ENCODE assay signal across 19 cellular contexts in the genomic region with DNA sequence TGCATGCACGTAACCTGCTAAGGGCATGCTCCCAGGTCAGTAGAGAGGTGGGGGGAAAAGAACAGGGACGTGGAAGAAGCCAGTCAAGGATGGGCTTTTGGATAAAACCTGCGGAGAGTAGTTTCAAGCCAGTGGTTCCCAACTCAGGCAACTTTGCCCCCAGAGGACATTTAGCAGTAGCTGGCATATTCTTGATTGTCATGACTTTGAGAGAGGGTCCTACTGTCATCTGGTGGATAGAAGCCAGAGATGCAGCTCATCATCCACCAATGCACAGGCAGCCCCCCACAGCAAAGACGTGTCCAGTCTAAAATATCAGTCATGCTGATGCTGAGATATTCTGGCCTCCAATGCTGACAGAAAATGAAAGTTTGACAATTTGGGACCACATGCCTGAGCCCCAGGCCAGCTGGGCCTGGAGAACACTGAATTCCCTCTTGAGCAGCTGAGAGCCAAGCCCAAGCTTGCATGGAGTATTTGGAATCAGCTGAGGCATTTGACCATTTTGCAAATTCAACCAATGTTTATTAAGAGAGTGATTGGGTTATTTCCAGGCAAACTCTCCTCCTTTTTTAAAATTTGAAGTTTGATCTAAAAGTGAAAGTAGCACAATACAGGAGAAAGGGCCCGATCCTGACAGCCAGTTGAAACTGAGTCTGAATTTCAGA.
A peak's percentile ranks its signal among the peaks of the same experiment; 100 is the strongest.
DNase-seq lines count a peak whose midpoint lies in the region; ATAC-seq and TF ChIP-seq lines count a peak whose summit lies in the region.
"Had no signal": no experiment of that assay in that cellular context is flagged by ENCODE, and none has a peak within 500 bp of the region (broad histone marks: within the 10 kb centered on the region; RNA-seq: fewer than 3 reads in every experiment).

No MANE protein-coding gene starts in this region.

- H3K9me3 ChIP-seq in left ventricle myocardium inferior (replicated peaks) (no peaks in the 10 kb centered on the region), subcutaneous abdominal adipose tissue (ENCODE audit: control insufficient read depth in 5 of 5, low read length in 5 of 5) (no peaks in the 10 kb centered on the region)
- H3K9me3 ChIP-seq: HAP-1, spleen had no signal

- intact Hi-C loops in Right ventricle myocardium inferior (cut with DNase I) (no loop called here), left ventricle myocardium inferior (cut with micrococcal nuclease) (no loop called here)

- H3K9ac ChIP-seq in subcutaneous abdominal adipose tissue (ENCODE audit: low read length in 5 of 5): no peak overlapping the region

- H3K4me1 ChIP-seq in left ventricle myocardium inferior: no peaks in the 10 kb centered on the region
- peaks cover 3 to 27% (median 20%) of the 10 kb centered on the region in 5 donors for H3K4me1 ChIP-seq in subcutaneous abdominal adipose tissue (ENCODE audit: control insufficient read depth in 5 of 5, insufficient read depth in 5 of 5, low read length in 5 of 5)

- in situ Hi-C loops in ACHN (cut with HindIII; ENCODE audit: low pct_ligation_motif_present, low pct_unique_long_range_greater_than_20kb, low sequenced_read_pairs): no loop called here

- H3K4me3 ChIP-seq in left ventricle myocardium inferior (no peak overlapping the region), subcutaneous abdominal adipose tissue (ENCODE audit: low read depth in 1 of 5, low read length in 5 of 5) (peak overlapping the region in 1 of 5 donors; percentile 2)
- H3K4me3 ChIP-seq: cardiac muscle cell, HAP-1, spleen had no signal

- H3K27me3 ChIP-seq in left ventricle myocardium inferior (ENCODE audit: low read depth) (peaks cover 22% of the 10 kb centered on the region), subcutaneous abdominal adipose tissue (ENCODE audit: control insufficient read depth in 5 of 5, insufficient read depth in 4 of 5, low read length in 5 of 5) (no peaks in the 10 kb centered on the region)
- H3K27me3 ChIP-seq: cardiac muscle cell, spleen had no signal

- TF ChIP-seq CTCF in left ventricle myocardium inferior (IDR thresholded peaks at IDR 0.05; ENCODE audit: borderline replicate concordance): no peak

- H3K27ac ChIP-seq in left ventricle myocardium inferior (replicated peaks) (no peak overlapping the region), subcutaneous abdominal adipose tissue (ENCODE audit: low read depth, low read length) (peak overlapping the region; percentile 25)
- H3K27ac ChIP-seq: cardiac muscle cell, VCaP had no signal

- H3K36me3 ChIP-seq in left ventricle myocardium inferior: no peaks in the 10 kb centered on the region
- no peaks in the 10 kb centered on the region for H3K36me3 ChIP-seq in subcutaneous abdominal adipose tissue (ENCODE audit: control insufficient read depth in 5 of 5, insufficient read depth in 5 of 5, low read length in 5 of 5)
- H3K36me3 ChIP-seq: cardiac muscle cell, HAP-1, spleen had no signal

- DNase-seq in Right ventricle myocardium inferior (ENCODE audit: missing footprints) (no peak), left ventricle myocardium inferior (no peak), RPMI8226 (peak; percentile 31), left lobe of liver (ENCODE audit: low spot score) (no peak), ACHN (no peak), MV-4-11 (lab: John Stamatoyannopoulos, UW) (no peak)
- DNase-seq: activated CD4-positive, alpha-beta memory T cell treated with anti-CD3 and anti-CD28 coated beads, Interleukin-2, amount 10 ng/mL, durations not matched to agents 7 days and 5 days; activated T-cell treated with anti-CD3 and anti-CD28 coated beads, Interleukin-2, amount 50 U/mL, for 48 hours; effector CD8-positive, alpha-beta T cell; kidney glomerular epithelial cell; NCI-H187 treated with DMSO at 0.1 percent for 48 hours; spleen; stimulated activated naive CD4-positive, alpha-beta T cell treated with Interleukin-2 at 50 U/mL for 16 hours; T-cell had no signal

- ATAC-seq in Right ventricle myocardium inferior (peak; percentile 52), left lobe of liver (peak; percentile 70), HG03097 (IDR thresholded peaks at IDR 0.05; ENCODE audit: low FRiP score, unreplicated experiment) (no peak)
- ATAC-seq: T-cell had no signal
